In genomic region chr15:66369773-66370651, GRCh38 we compare ENCODE assay signal across 9 cellular contexts. TPM values are rescaled to one million over a fixed set of nuclear protein-coding genes. Genes with fewer than 3 reads are reported as not detected.
A peak's percentile ranks its signal among the peaks of the same experiment; 100 is the strongest.
DNase-seq lines count a peak whose midpoint lies in the region; ATAC-seq, FAIRE-seq and TF ChIP-seq lines count a peak whose summit lies in the region.
"Had no signal": no experiment of that assay in that cellular context is flagged by ENCODE, and none has a peak within 500 bp of the region (broad histone marks: within the 10 kb centered on the region; RNA-seq: fewer than 3 reads in every experiment).

No MANE protein-coding gene starts in this region.

- FAIRE-seq in GM19239 (lab: Jason Lieb, UNC), result peak; percentile 87
- FAIRE-seq: islet of Langerhans had no signal

- H3K4me1 ChIP-seq in duodenal mucosa (ENCODE audit: control insufficient read depth in 1 of 2, insufficient read depth in 2 of 2, low read length in 2 of 2), result no peaks in the 10 kb centered on the region
- peaks cover 7% of the 10 kb centered on the region for H3K4me1 ChIP-seq in mucosa of stomach (ENCODE audit: control insufficient read depth, insufficient read depth, low read length)

- H3K27ac ChIP-seq in AG04450 (ENCODE audit: low read depth, low read length), result no peak overlapping the region
- peak overlapping the region; percentile 45 for H3K27ac ChIP-seq in duodenal mucosa (ENCODE audit: low read depth, low read length)

- peak overlapping the region; percentile 13; the same call in 1 of the 2 replicates for H3K4me3 ChIP-seq in AG04450 (ENCODE audit: low read depth, low read length)
- peak overlapping the region; percentile 58 to 69 for H3K4me3 ChIP-seq in duodenal mucosa (ENCODE audit: low read depth in 1 of 2, low read length in 2 of 2)
- H3K4me3 ChIP-seq in mucosa of stomach (ENCODE audit: low read length), result no peak overlapping the region

- H3K36me3 ChIP-seq in duodenal mucosa (ENCODE audit: control insufficient read depth in 1 of 2, insufficient read depth in 2 of 2, low read length in 2 of 2) (no peaks in the 10 kb centered on the region), mucosa of stomach (ENCODE audit: control insufficient read depth, insufficient read depth, low read length) (no peaks in the 10 kb centered on the region)

- H3K9me3 ChIP-seq in AG04450 (ENCODE audit: control insufficient read depth, insufficient read depth, low read length), result peaks cover 5% of the 10 kb centered on the region; the same call in 1 of the 2 replicates
- no peaks in the 10 kb centered on the region for H3K9me3 ChIP-seq in duodenal mucosa (ENCODE audit: control insufficient read depth in 1 of 2, low read length in 2 of 2)
- H3K9me3 ChIP-seq in mucosa of stomach (ENCODE audit: control insufficient read depth, low read length), result no peaks in the 10 kb centered on the region

- H3K9ac ChIP-seq in duodenal mucosa (ENCODE audit: low read depth in 1 of 2, low read length in 2 of 2) (peak overlapping the region in 1 of 2 donors; percentile 42), mucosa of stomach (ENCODE audit: low read length) (peak overlapping the region; percentile 47)

- no peaks in the 10 kb centered on the region for H3K27me3 ChIP-seq in AG04450 (ENCODE audit: control insufficient read depth, insufficient read depth, low read length)
- no peaks in the 10 kb centered on the region for H3K27me3 ChIP-seq in duodenal mucosa (ENCODE audit: control insufficient read depth in 1 of 2, insufficient read depth in 2 of 2, low read length in 2 of 2)
- no peaks in the 10 kb centered on the region for H3K27me3 ChIP-seq in mucosa of stomach (ENCODE audit: control insufficient read depth, insufficient read depth, low read length)

- DNase-seq in AG04450 (ENCODE audit: low read depth, low spot score) (no peak), GM19239 (ENCODE audit: insufficient read length, low spot score) (peak; percentile 32), SIG-M5 treated with dmso at 0.1 percent for 504 hours (lab: John Stamatoyannopoulos, UW; ENCODE audit: unreplicated experiment) (peak; percentile 72), islet precursor cell (no peak)

- POLR2A ChIA-PET in AG04450 (lab: Yijun Ruan, JAX), result interaction anchor here (0.7 kb wide), 1 partner anchor 14 kb away, joined by 4 read pairs; the partner anchor contains the start of gene TIPIN

- CTCF ChIA-PET in AG04450 (lab: Charles Lee), result interaction anchor here (0.8 kb wide), 1 partner anchor 16 kb away, joined by 3 read pairs; no protein-coding TSS in a partner anchor

- ATAC-seq in GM18511 (IDR thresholded peaks at IDR 0.05; ENCODE audit: unreplicated experiment) (no peak), GM21447 (IDR thresholded peaks at IDR 0.05; ENCODE audit: unreplicated experiment) (no peak)

- no peak for TF ChIP-seq CTCF in AG04450 (IDR thresholded peaks at IDR 0.05; ENCODE audit: low read depth, low read length)

RNA-seq across cellular contexts. Expression of gene TIPIN, which starts 13.5 kb away (rescaled TPM):
- polyA plus RNA-seq in AG04450 (2011; rRNA removed), result 7.5 and 10.4 TPM in 2 replicates
- polyA minus RNA-seq in AG04450 (2011; rRNA and poly(A)+ RNA removed), result 4.1 and 6.3 TPM in 2 replicates

RNA-seq across cellular contexts. Expression of gene MAP2K1, which starts 16.7 kb away (rescaled TPM):
- polyA plus RNA-seq in AG04450 (2011; rRNA removed), result 18.4 and 18.8 TPM in 2 replicates
- polyA minus RNA-seq in AG04450 (2011; rRNA and poly(A)+ RNA removed), result 11.9 and 13.5 TPM in 2 replicates

Comparison
In these comparisons a context has a peak if more than half of its experiments do, and no peak if none do; other contexts are left out.
1. DNase-seq: peak in GM19239 (single experiment) and SIG-M5 treated with dmso at 0.1 percent for 504 hours (single experiment); none in AG04450 (single experiment) and islet precursor cell (single experiment).